1 cellular context compared by ENCODE assay signal in the genomic region with DNA sequence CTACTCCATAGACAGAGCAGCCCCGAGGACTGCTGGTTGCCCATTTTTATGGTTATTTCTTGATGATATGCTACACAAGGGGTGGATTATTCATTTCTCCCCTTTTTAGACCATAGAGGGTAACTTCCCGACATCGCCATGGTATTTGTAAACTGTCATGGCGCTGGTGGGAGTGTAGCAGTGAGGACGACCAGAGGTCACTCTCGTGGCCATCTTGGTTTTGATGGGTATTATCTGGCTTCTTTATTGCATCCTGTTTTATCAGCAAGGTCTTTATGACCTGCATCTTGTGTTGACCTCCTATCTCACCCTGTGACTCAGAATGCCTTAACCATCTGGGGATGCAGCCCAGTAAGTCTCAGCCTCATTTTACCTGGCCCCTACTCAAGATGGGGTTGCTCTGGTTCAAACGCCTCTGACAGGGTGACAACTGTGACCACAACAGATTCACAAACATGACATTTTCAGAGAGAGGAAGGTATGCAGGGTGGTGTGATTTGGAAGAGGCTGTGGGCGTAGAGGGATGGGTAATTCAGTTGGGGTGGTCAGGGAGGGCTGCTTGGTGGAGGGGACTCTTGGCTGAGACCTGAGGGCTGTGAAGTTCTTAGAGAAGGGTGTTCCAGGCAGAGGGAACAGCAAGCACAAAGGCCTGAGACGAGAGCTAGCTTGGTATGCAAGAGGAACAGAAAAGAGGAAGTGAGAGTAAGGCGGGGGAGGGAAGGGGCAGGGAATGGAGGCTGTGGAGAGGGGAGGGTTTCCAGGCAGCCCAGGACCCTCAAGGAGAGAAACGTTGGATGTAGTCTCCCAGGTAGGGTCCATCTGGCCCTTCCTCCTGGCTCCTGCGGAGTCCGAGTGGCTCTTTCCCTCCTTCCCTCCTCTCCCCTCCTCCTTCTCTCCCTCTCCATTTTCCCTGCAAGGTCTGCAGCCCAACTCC.
TF ChIP-seq lines count a peak whose summit lies in the region.

No MANE protein-coding gene starts in this region.

TF ChIP-seq in GM12878, 131 proteins besides CTCF, POLR2A, EP300 and RAD21 (continues in another document):
- TF ChIP-seq PBX3 (IDR thresholded peaks at IDR 0.05; ENCODE audit: insufficient replicate concordance, low read depth, low read length) (peak; percentile 25), ATF7 (IDR thresholded peaks at IDR 0.05; ENCODE audit: low read depth) (peak; percentile 82), BRCA1 (IDR thresholded peaks at IDR 0.05; ENCODE audit: low read depth, low read length) (no peak), SUPT20H (IDR thresholded peaks at IDR 0.05; ENCODE audit: borderline replicate concordance, control insufficient read depth, low read depth, low read length) (no peak), BHLHE40 (IDR thresholded peaks at IDR 0.05; ENCODE audit: borderline replicate concordance in 1 of 2, low read depth in 2 of 2, low read length in 1 of 2) (peak; percentile 42 to 51; a peak in 3 of 4 replicates), PAX8 (IDR thresholded peaks at IDR 0.05) (no peak), DPF2 (IDR thresholded peaks at IDR 0.05) (peak; percentile 100), HCFC1 (IDR thresholded peaks at IDR 0.05; ENCODE audit: low read length) (peak; percentile 40), IKZF1 (conservative IDR thresholded peaks at IDR 0.05) (peak; percentile 99), JUNB (IDR thresholded peaks at IDR 0.05) (no peak; the same call in 1 of the 2 replicates), NRF1 (conservative IDR thresholded peaks at IDR 0.05; ENCODE audit: low read depth, low read length) (no peak), NR2F1 (conservative IDR thresholded peaks at IDR 0.05) (peak; percentile 73), RCOR1 (conservative IDR thresholded peaks at IDR 0.05; ENCODE audit: low read depth, low read length) (peak; percentile 97), SRF (IDR thresholded peaks at IDR 0.05; ENCODE audit: low read depth in 2 of 2, low read length in 2 of 2) (peak; percentile 18 to 93; a peak in 2 of 4 replicates), ZZZ3 (IDR thresholded peaks at IDR 0.05; ENCODE audit: control insufficient read depth, insufficient read length, low read depth) (no peak), PRDM15 (CRISPR knock-in tag; IDR thresholded peaks at IDR 0.05) (peak; percentile 96), RAD51 (IDR thresholded peaks at IDR 0.05) (no peak), ZNF24 (IDR thresholded peaks at IDR 0.05) (no peak; the same call in 1 of the 2 replicates), PAX5 (IDR thresholded peaks at IDR 0.05; ENCODE audit: borderline replicate concordance, low read depth, low read length) (peak; percentile 95), KLF5 (IDR thresholded peaks at IDR 0.05; ENCODE audit: partially characterized antibody) (no peak), POLR2AphosphoS2 (IDR thresholded peaks at IDR 0.05; ENCODE audit: low read depth, low read length) (no peak), CHD2 (IDR thresholded peaks at IDR 0.05; ENCODE audit: borderline replicate concordance, low read depth, low read length) (peak; percentile 87), EZH2 (IDR thresholded peaks at IDR 0.05; ENCODE audit: borderline replicate concordance, control insufficient read depth, low read depth, low read length) (no peak), ELK1 (IDR thresholded peaks at IDR 0.05; ENCODE audit: low read depth, low read length) (0 out of 2 replicates have a peak, but pooled peaks have one; percentile 34), USF1 (IDR thresholded peaks at IDR 0.05; ENCODE audit: borderline replicate concordance, extremely low read length, insufficient read depth, low read depth, low read length) (no peak), KAT2A (conservative IDR thresholded peaks at IDR 0.05; ENCODE audit: control insufficient read depth, low read depth, low read length) (no peak), MYB (IDR thresholded peaks at IDR 0.05; ENCODE audit: borderline replicate concordance, low read depth, low read length) (no peak), RB1 (IDR thresholded peaks at IDR 0.05; ENCODE audit: borderline replicate concordance) (peak; percentile 58; the same call in 1 of the 2 replicates), RFX5 (IDR thresholded peaks at IDR 0.05; ENCODE audit: low read depth, low read length) (peak; percentile 58; the same call in 1 of the 2 replicates), TCF3 (IDR thresholded peaks at IDR 0.05; ENCODE audit: borderline replicate concordance, insufficient read depth, low read depth, low read length) (peak; percentile 84; the same call in 1 of the 2 replicates), E2F4 (IDR thresholded peaks at IDR 0.05; ENCODE audit: low read depth, low read length) (no peak), TARDBP (IDR thresholded peaks at IDR 0.05; ENCODE audit: borderline replicate concordance) (no peak), EGR1 (IDR thresholded peaks at IDR 0.05; ENCODE audit: borderline replicate concordance in 1 of 2, low read depth in 2 of 2, low read length in 2 of 2) (peak; percentile 33 to 96), SUZ12 (IDR thresholded peaks at IDR 0.05; ENCODE audit: unreplicated experiment) (no peak), CBFB (IDR thresholded peaks at IDR 0.05; ENCODE audit: low read depth) (peak; percentile 35; the same call in 1 of the 2 replicates), BMI1 (IDR thresholded peaks at IDR 0.05; ENCODE audit: borderline replicate concordance) (peak; percentile 90)
- TF ChIP-seq, protein P1, sequence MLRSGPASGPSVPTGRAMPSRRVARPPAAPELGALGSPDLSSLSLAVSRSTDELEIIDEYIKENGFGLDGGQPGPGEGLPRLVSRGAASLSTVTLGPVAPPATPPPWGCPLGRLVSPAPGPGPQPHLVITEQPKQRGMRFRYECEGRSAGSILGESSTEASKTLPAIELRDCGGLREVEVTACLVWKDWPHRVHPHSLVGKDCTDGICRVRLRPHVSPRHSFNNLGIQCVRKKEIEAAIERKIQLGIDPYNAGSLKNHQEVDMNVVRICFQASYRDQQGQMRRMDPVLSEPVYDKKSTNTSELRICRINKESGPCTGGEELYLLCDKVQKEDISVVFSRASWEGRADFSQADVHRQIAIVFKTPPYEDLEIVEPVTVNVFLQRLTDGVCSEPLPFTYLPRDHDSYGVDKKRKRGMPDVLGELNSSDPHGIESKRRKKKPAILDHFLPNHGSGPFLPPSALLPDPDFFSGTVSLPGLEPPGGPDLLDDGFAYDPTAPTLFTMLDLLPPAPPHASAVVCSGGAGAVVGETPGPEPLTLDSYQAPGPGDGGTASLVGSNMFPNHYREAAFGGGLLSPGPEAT (IDR thresholded peaks at IDR 0.05; ENCODE audit: low read depth), result peak; percentile 98
- TF ChIP-seq, protein P2, sequence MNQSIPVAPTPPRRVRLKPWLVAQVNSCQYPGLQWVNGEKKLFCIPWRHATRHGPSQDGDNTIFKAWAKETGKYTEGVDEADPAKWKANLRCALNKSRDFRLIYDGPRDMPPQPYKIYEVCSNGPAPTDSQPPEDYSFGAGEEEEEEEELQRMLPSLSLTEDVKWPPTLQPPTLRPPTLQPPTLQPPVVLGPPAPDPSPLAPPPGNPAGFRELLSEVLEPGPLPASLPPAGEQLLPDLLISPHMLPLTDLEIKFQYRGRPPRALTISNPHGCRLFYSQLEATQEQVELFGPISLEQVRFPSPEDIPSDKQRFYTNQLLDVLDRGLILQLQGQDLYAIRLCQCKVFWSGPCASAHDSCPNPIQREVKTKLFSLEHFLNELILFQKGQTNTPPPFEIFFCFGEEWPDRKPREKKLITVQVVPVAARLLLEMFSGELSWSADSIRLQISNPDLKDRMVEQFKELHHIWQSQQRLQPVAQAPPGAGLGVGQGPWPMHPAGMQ (IDR thresholded peaks at IDR 0.05; ENCODE audit: borderline replicate concordance), result no peak; the same call in 1 of the 2 replicates
- TF ChIP-seq, protein P3, sequence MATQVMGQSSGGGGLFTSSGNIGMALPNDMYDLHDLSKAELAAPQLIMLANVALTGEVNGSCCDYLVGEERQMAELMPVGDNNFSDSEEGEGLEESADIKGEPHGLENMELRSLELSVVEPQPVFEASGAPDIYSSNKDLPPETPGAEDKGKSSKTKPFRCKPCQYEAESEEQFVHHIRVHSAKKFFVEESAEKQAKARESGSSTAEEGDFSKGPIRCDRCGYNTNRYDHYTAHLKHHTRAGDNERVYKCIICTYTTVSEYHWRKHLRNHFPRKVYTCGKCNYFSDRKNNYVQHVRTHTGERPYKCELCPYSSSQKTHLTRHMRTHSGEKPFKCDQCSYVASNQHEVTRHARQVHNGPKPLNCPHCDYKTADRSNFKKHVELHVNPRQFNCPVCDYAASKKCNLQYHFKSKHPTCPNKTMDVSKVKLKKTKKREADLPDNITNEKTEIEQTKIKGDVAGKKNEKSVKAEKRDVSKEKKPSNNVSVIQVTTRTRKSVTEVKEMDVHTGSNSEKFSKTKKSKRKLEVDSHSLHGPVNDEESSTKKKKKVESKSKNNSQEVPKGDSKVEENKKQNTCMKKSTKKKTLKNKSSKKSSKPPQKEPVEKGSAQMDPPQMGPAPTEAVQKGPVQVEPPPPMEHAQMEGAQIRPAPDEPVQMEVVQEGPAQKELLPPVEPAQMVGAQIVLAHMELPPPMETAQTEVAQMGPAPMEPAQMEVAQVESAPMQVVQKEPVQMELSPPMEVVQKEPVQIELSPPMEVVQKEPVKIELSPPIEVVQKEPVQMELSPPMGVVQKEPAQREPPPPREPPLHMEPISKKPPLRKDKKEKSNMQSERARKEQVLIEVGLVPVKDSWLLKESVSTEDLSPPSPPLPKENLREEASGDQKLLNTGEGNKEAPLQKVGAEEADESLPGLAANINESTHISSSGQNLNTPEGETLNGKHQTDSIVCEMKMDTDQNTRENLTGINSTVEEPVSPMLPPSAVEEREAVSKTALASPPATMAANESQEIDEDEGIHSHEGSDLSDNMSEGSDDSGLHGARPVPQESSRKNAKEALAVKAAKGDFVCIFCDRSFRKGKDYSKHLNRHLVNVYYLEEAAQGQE (IDR thresholded peaks at IDR 0.05; ENCODE audit: low read depth, low read length), result 0 out of 2 replicates have a peak, but pooled peaks have one; percentile 30
